Comparison of ENCODE assay signal across 29 cellular contexts in the genomic region with DNA sequence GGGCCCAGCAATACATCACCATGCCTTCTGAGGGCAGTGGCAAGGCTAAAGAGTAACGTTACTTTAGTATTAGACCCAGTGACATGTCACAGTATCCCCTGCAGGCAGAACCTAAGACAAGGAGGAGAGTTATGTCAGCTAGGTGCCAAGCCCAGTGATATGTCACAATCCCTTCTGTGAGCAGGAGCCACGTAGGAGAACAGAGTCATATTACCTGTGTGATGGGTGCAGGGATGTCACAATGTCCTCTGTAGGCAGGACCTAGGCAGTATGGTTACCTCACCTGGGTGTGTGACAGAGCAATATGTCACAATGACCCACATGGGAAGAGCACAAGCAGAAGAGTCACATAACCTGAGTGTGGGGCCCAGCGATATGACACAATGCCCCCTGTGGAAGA.
"Had no signal": no experiment of that assay in that cellular context is flagged by ENCODE, and none has a peak within 500 bp of the region (broad histone marks: within the 10 kb centered on the region; RNA-seq: fewer than 3 reads in every experiment).

No MANE protein-coding gene starts in this region.

- ATAC-seq: naive thymus-derived CD4-positive, alpha-beta T cell; natural killer cell; psoas muscle; right cardiac atrium; right lobe of liver; stimulated activated memory B cell treated with anti-CD40 and anti-IgM and Interleukin-4, amounts not matched to agents 10 μg/mL and 1 μg/mL and 100 μg/mL, for 72 hours; stimulated activated naive CD8-positive, alpha-beta T cell treated with anti-CD3 and anti-CD28 coated beads, Interleukin-15, amount 100 ng/mL, for 72 hours; stimulated activated naive CD8-positive, alpha-beta T cell treated with anti-CD3 and anti-CD28 coated beads, Interleukin-15, Interleukin-2, amounts not matched to agents 100 U/mL and 50 U/mL, for 24 hours had no signal

- H3K27ac Mint-ChIP-seq: naive thymus-derived CD4-positive, alpha-beta T cell; natural killer cell; nephron; neural progenitor cell; progenitor cell of endocrine pancreas; stimulated activated memory B cell treated with anti-CD40 and anti-IgM and Interleukin-4, amounts not matched to agents 10 μg/mL and 1 μg/mL and 100 μg/mL, for 72 hours; stimulated activated naive CD8-positive, alpha-beta T cell treated with anti-CD3 and anti-CD28 coated beads, Interleukin-15, amount 100 ng/mL, for 72 hours had no signal

- H3K4me2 ChIP-seq: neural progenitor cell had no signal

- H3K4me3 Mint-ChIP-seq: naive thymus-derived CD4-positive, alpha-beta T cell; natural killer cell; nephron; neural progenitor cell; stimulated activated memory B cell treated with anti-CD40 and anti-IgM and Interleukin-4, amounts not matched to agents 10 μg/mL and 1 μg/mL and 100 μg/mL, for 72 hours; stimulated activated naive CD8-positive, alpha-beta T cell treated with anti-CD3 and anti-CD28 coated beads, Interleukin-15, amount 100 ng/mL, for 72 hours had no signal

- H3K27me3 ChIP-seq: neural progenitor cell, ovary, right lobe of liver, sigmoid colon, suprapubic skin, testis, tibial artery, transverse colon, vagina had no signal

- H3K4me3 ChIP-seq: neural progenitor cell, ovary, psoas muscle, right lobe of liver, sigmoid colon, suprapubic skin, testis, tibial artery, transverse colon, vagina had no signal

- DNase-seq: naive thymus-derived CD4-positive, alpha-beta T cell; natural killer cell; occipital lobe; ovary; posterior cingulate gyrus; psoas muscle; right cardiac atrium; right lobe of liver; sigmoid colon; small intestine; stimulated activated CD4-positive, alpha-beta T cell treated with anti-CD3 and anti-CD28 coated beads, Interleukin-15, amount 100 ng/mL, for 24 hours; stimulated activated CD4-positive, alpha-beta T cell treated with anti-CD3 and anti-CD28 coated beads, Interleukin-2, amount 100 ng/mL, for 24 hours; stimulated activated CD4-positive, alpha-beta T cell treated with anti-CD3 and anti-CD28 coated beads, Interleukin-2, amount 100 ng/mL, for 48 hours; stimulated activated CD4-positive, alpha-beta T cell treated with anti-CD3 and anti-CD28 coated beads, Interleukin-4, amount 100 ng/mL, for 24 hours; stimulated activated CD8-positive, alpha-beta memory T cell treated with anti-CD3 and anti-CD28 coated beads, Interleukin-4, amount 100 ng/mL, for 48 hours; stimulated activated naive CD4-positive, alpha-beta T cell; stimulated activated naive CD8-positive, alpha-beta T cell treated with anti-CD3 and anti-CD28 coated beads, Interleukin-15, amount 100 ng/mL, for 72 hours; stimulated activated naive CD8-positive, alpha-beta T cell treated with anti-CD3 and anti-CD28 coated beads, Interleukin-15, Interleukin-2, amounts not matched to agents 100 U/mL and 50 U/mL, for 24 hours; substantia nigra; testis; tibial artery; transverse colon had no signal

- H2AFZ ChIP-seq: neural progenitor cell, parathyroid adenoma had no signal

- H3K27ac ChIP-seq: neural progenitor cell, ovary, parathyroid adenoma, psoas muscle, right lobe of liver, sigmoid colon, suprapubic skin, testis, tibial artery, transverse colon, vagina had no signal

- H3K36me3 ChIP-seq: neural progenitor cell, ovary, right lobe of liver, sigmoid colon, suprapubic skin, tibial artery, transverse colon, vagina had no signal

- H3K4me1 ChIP-seq: neural progenitor cell, parathyroid adenoma, psoas muscle, right lobe of liver, sigmoid colon, suprapubic skin, testis, tibial artery, transverse colon, vagina had no signal

- H3K9me3 ChIP-seq: psoas muscle, sigmoid colon, testis had no signal

- H3K79me2 ChIP-seq: parathyroid adenoma had no signal

- H3K27me3 Mint-ChIP-seq: naive thymus-derived CD4-positive, alpha-beta T cell; progenitor cell of endocrine pancreas; stimulated activated memory B cell treated with anti-CD40 and anti-IgM and Interleukin-4, amounts not matched to agents 10 μg/mL and 1 μg/mL and 100 μg/mL, for 72 hours; stimulated activated naive CD8-positive, alpha-beta T cell treated with anti-CD3 and anti-CD28 coated beads, Interleukin-15, amount 100 ng/mL, for 72 hours had no signal

- H3K9ac ChIP-seq: neural progenitor cell, parathyroid adenoma had no signal

- H3K36me3 Mint-ChIP-seq: stimulated activated memory B cell treated with anti-CD40 and anti-IgM and Interleukin-4, amounts not matched to agents 10 μg/mL and 1 μg/mL and 100 μg/mL, for 72 hours had no signal

- H3K4me1 Mint-ChIP-seq: naive thymus-derived CD4-positive, alpha-beta T cell; natural killer cell; nephron; neural progenitor cell; stimulated activated memory B cell treated with anti-CD40 and anti-IgM and Interleukin-4, amounts not matched to agents 10 μg/mL and 1 μg/mL and 100 μg/mL, for 72 hours; stimulated activated naive CD8-positive, alpha-beta T cell treated with anti-CD3 and anti-CD28 coated beads, Interleukin-15, amount 100 ng/mL, for 72 hours had no signal
